Comparison of ENCODE assay signal across 24 cellular contexts in the genomic region with DNA sequence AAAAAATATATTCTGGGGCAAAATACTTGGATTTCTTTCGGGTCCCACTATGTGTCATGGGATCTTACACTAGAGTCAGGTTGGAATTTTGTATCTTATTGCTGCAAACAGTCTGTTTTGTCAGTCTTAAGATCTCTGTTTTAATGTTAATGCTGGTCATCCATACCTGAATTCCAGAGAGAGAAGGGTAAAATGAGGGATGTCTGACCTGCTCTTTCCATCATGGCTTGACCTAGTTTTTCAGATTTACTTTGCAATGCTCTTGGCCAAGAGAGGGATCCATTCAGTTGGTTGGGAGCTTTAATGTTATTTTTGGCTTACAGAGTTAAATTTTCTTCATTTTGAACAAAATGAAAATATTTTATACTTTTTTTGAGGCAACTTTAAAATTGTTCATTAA.
"Had no signal": no experiment of that assay in that cellular context is flagged by ENCODE, and none has a peak within 500 bp of the region (broad histone marks: within the 10 kb centered on the region; RNA-seq: fewer than 3 reads in every experiment).

No MANE protein-coding gene starts in this region.

- H3K36me3 ChIP-seq: SJSA1 had no signal

- H3K9me3 Mint-ChIP-seq: IgD-negative memory B cell had no signal

- H3K27me3 ChIP-seq: SJSA1 had no signal

- H3K4me3 Mint-ChIP-seq: IgD-negative memory B cell, T-cell had no signal

- DNase-seq: Kasumi-1, MV-4-11, NCI-H1048, NCI-H1105, NCI-H1417, NCI-H1436 treated with DMSO at 0.1 percent for 48 hours, NCI-H1694, NCI-H187 treated with DMSO at 0.1 percent for 48 hours, NCI-H2029 treated with DMSO at 0.1 percent for 48 hours, NCI-H2171 treated with DMSO at 0.1 percent for 48 hours, NCI-H524, NCI-H526 treated with DMSO at 0.1 percent for 48 hours, NCI-H748 treated with DMSO at 0.1 percent for 48 hours, Right ventricle myocardium superior, RPMI8226, SIG-M5, SK-N-SH, SW 1271, T-cell had no signal

- ATAC-seq: K562, T-cell had no signal

- H3K27ac Mint-ChIP-seq: IgD-negative memory B cell, T-cell had no signal

- H3K4me3 ChIP-seq: K562, SJSA1 had no signal

- H3K4me1 ChIP-seq: SJSA1 had no signal

- H3K27me3 Mint-ChIP-seq: IgD-negative memory B cell, T-cell had no signal

- H3K9ac ChIP-seq: KMS-11, SK-N-SH had no signal

- H3K36me3 Mint-ChIP-seq: IgD-negative memory B cell, T-cell had no signal

- H3K9me3 ChIP-seq: SJSA1, SK-N-SH had no signal

- H3K4me2 ChIP-seq: KMS-11, SK-N-SH had no signal

- H3K27ac ChIP-seq: HL-60, KMS-11, SJSA1 had no signal

- H3K4me1 Mint-ChIP-seq: IgD-negative memory B cell had no signal
